15 cellular contexts compared by ENCODE assay signal in genomic region chr17:41582061-41582968, GRCh38. TPM values are rescaled to one million over a fixed set of nuclear protein-coding genes. Genes with fewer than 3 reads are reported as not detected.
DNase-seq lines count a peak whose midpoint lies in the region; ATAC-seq, FAIRE-seq and TF ChIP-seq lines count a peak whose summit lies in the region.
"Not testable (repeated sequence)": the region's sequence is repeated elsewhere in the genome, so short reads cannot be mapped to it uniquely, and the experiment has no call there.
"Had no signal": no experiment of that assay in that cellular context is flagged by ENCODE, and none has a peak within 500 bp of the region (broad histone marks: within the 10 kb centered on the region; RNA-seq: fewer than 3 reads in every experiment).

No MANE protein-coding gene starts in this region.

- not testable (repeated sequence) for H3K9me2 ChIP-seq in SK-N-SH

- not testable (repeated sequence) for H3K9ac ChIP-seq in SK-N-SH
- H3K9ac ChIP-seq in mammary epithelial cell (ENCODE audit: insufficient read depth, low read length), result peak overlapping the region; percentile 71

- H4K20me1 ChIP-seq in SK-N-SH (ENCODE audit: insufficient read depth); mammary epithelial cell (ENCODE audit: insufficient read depth, low read length): not testable (repeated sequence)

- H3K4me3 ChIP-seq in A549; SK-N-SH (ENCODE audit: low read depth in 2 of 2, low read length in 1 of 2): not testable (repeated sequence)
- H3K4me3 ChIP-seq in mammary epithelial cell (replicated peaks in 1 of 3; ENCODE audit: insufficient read depth in 1 of 3, low read depth in 2 of 3, low read length in 3 of 3), result peak overlapping the region in 1 of 3 experiments; percentile 82
- peak overlapping the region; percentile 29 for H3K4me3 ChIP-seq in lower leg skin (ENCODE audit: low read depth, poor library complexity, severe bottlenecking)
- H3K4me3 ChIP-seq in skin epidermis, result peak overlapping the region in 5 of 7 experiments; percentile 15 to 50 (median 44)

- H3K27me3 ChIP-seq in SK-N-SH (ENCODE audit: insufficient read depth); mammary epithelial cell (ENCODE audit: insufficient read depth, low read length): not testable (repeated sequence)

- H2AFZ ChIP-seq in SK-N-SH (ENCODE audit: low read depth); mammary epithelial cell (ENCODE audit: low read depth, low read length): not testable (repeated sequence)

- FAIRE-seq in A549 (lab: Jason Lieb, UNC), result peak; percentile 78

- not testable (repeated sequence) for TF ChIP-seq EP300 in A549 (IDR thresholded peaks at IDR 0.05); SK-N-SH (IDR thresholded peaks at IDR 0.05; ENCODE audit: borderline replicate concordance in 1 of 2, low read depth in 1 of 2, low read length in 1 of 2)

- not testable (repeated sequence) for H3K79me2 ChIP-seq in SK-N-SH (ENCODE audit: insufficient read depth)
- peaks cover 41% of the 10 kb centered on the region for H3K79me2 ChIP-seq in mammary epithelial cell (ENCODE audit: insufficient read depth, low read length)

- H3K36me3 ChIP-seq in SK-N-SH (replicated peaks in 1 of 2; ENCODE audit: control insufficient read depth in 1 of 2, insufficient read depth in 2 of 2, low read length in 1 of 2), result not testable (repeated sequence)
- peaks cover 23% of the 10 kb centered on the region for H3K36me3 ChIP-seq in mammary epithelial cell (ENCODE audit: insufficient read depth, low read length)

- intact Hi-C loops in mammary epithelial cell (cut with micrococcal nuclease); lower leg skin (cut with DNase I; ENCODE audit: low total_unique reads): not testable (repeated sequence)

- TF ChIP-seq CTCF in A549 (IDR thresholded peaks at IDR 0.05); SK-N-SH (IDR thresholded peaks at IDR 0.05); mammary epithelial cell (conservative IDR thresholded peaks at IDR 0.05 in 1 of 2, IDR thresholded peaks at IDR 0.05 in 1 of 2; ENCODE audit: extremely low read depth in 1 of 2, insufficient read depth in 1 of 2, low read depth in 1 of 2, low read length in 2 of 2); lower leg skin (IDR thresholded peaks at IDR 0.05): not testable (repeated sequence)

- not testable (repeated sequence) for H3K4me1 ChIP-seq in A549; SK-N-SH (ENCODE audit: control insufficient read depth in 1 of 2, insufficient read depth in 2 of 2, low read depth in 1 of 2, low read length in 1 of 2)
- peaks cover 57% of the 10 kb centered on the region for H3K4me1 ChIP-seq in mammary epithelial cell (ENCODE audit: insufficient read depth, low read length)

- CTCF ChIA-PET in A549 (lab: Yijun Ruan, JAX), result interaction anchor here (1.0 to 7.4 kb wide), 9 partner anchors 11 to 672 kb away, joined by 3 to 54 read pairs (median 4); no protein-coding TSS in a partner anchor
- CTCF ChIA-PET in SK-N-SH (lab: Yijun Ruan, JAX), result interaction anchor here (2.6 to 4.5 kb wide), 3 partner anchors 33 to 80 kb away, joined by 10 to 27 read pairs (median 26); no protein-coding TSS in a partner anchor
- CTCF ChIA-PET in mammary epithelial cell (lab: Charles Lee; ENCODE audit: low non-redundant PET), result interaction anchor here (1.0 kb wide), 1 partner anchor 33 kb away, joined by 3 read pairs; no protein-coding TSS in a partner anchor

- H3K27ac ChIP-seq in A549; SK-N-SH (ENCODE audit: low read depth in 2 of 2, low read length in 1 of 2): not testable (repeated sequence)
- peak overlapping the region; percentile 97 for H3K27ac ChIP-seq in mammary epithelial cell (ENCODE audit: insufficient read depth, low read depth, low read length)
- peak overlapping the region; percentile 98 for H3K27ac ChIP-seq in epithelial cell of prostate
- peak overlapping the region in 20 of 21 experiments; percentile 5 to 91 (median 74) for H3K27ac ChIP-seq in skin epidermis

- not testable (repeated sequence) for TF ChIP-seq RAD21 in A549 (conservative IDR thresholded peaks at IDR 0.05 in 1 of 2, IDR thresholded peaks at IDR 0.05 in 1 of 2); SK-N-SH (IDR thresholded peaks at IDR 0.05; ENCODE audit: low read length)

- DNase-seq in A549 (ENCODE audit: low read depth in 1 of 2, low spot score in 1 of 2); SK-N-SH: not testable (repeated sequence)
- peak; percentile 2 for DNase-seq in NCI-H146 (lab: John Stamatoyannopoulos, UW)
- peak; percentile 61 for DNase-seq in mammary epithelial cell
- DNase-seq in epithelial cell of prostate (ENCODE audit: low read depth, low spot score), result peak; percentile 22
- DNase-seq in lower leg skin (ENCODE audit: low spot score in 2 of 2), result peak in 1 of 2 donors; percentile 77

- H3K9me3 ChIP-seq in A549; SK-N-SH; mammary epithelial cell (replicated peaks; ENCODE audit: insufficient read depth, low read length): not testable (repeated sequence)

- not testable (repeated sequence) for H3K4me2 ChIP-seq in A549, SK-N-SH
- H3K4me2 ChIP-seq in mammary epithelial cell (ENCODE audit: insufficient read depth, low read depth, low read length), result peak overlapping the region; percentile 39

- WGBS in A549 (ENCODE audit: missing lambda C conversion rate), result 76% methylated on average over 13 of the region's 13 CpGs
- 65% methylated on average over 13 of the region's 13 CpGs for WGBS in SK-N-SH (ENCODE audit: low lambda C conversion rate)
- 65% methylated on average over 8 of the region's 13 CpGs for WGBS in mammary epithelial cell (ENCODE audit: low coverage, missing lambda C conversion rate)
- WGBS in lower leg skin, 2 donors, result 48 to 52% methylated on average over 13 of the region's 13 CpGs

- POLR2A ChIA-PET in A549 (lab: Yijun Ruan, JAX); SK-N-SH (lab: Yijun Ruan, JAX): not testable (repeated sequence)

- in situ Hi-C loops in mammary epithelial cell (cut with MboI; ENCODE audit: low sequenced_read_pairs in 2 of 2), result loop anchor here in 1 of 2 donors (5.0 kb wide), 1 partner anchor 35 kb away; no protein-coding TSS in a partner anchor

- not testable (repeated sequence) for ATAC-seq in A549

- dilution Hi-C loops in mammary epithelial cell (cut with HindIII; ENCODE audit: low sequenced_read_pairs), result not testable (repeated sequence)

- not testable (repeated sequence) for BruUV-seq in mammary epithelial cell (replicated peaks; lab: Mats Ljungman, UMichigan)

- H3F3A ChIP-seq in SK-N-SH (replicated peaks; ENCODE audit: insufficient read depth), result not testable (repeated sequence)

- not testable (repeated sequence) for TF ChIP-seq POLR2A in A549 (IDR thresholded peaks at IDR 0.05; ENCODE audit: low read length); lower leg skin (IDR thresholded peaks at IDR 0.05)

RNA-seq across cellular contexts. Expression of gene KRT14, which starts 4.4 kb away (rescaled TPM):
- polyA plus RNA-seq in A549 (2011; rRNA removed) (0.04 TPM in 1 of 2 replicates, not detected in the other), A549 (2017; fragmentation: RNase III; extraction: RNeasy Plus Mini Kit Qiagen cat#74134 plus additional on column Dnase treatment) (0.07 to 0.10 TPM (median 0.09 TPM) in 3 replicates), SK-N-SH (2012; rRNA removed) (not detected in 2 replicates), mammary epithelial cell (26,464 TPM)
- 0.05 and 0.08 TPM in 2 replicates for polyA plus RNA-seq in A549 (2012; cell fraction: cytosol; rRNA removed)
- polyA plus RNA-seq in A549 (2012; cell fraction: nucleus; rRNA removed), result 0.17 and 0.31 TPM in 2 replicates
- 0.21 TPM in 1 of 2 replicates, not detected in the other for polyA minus RNA-seq in A549 (2011; rRNA and poly(A)+ RNA removed)
- not detected in 2 replicates for polyA plus RNA-seq in SK-N-SH (2012; cell fraction: cytosol; rRNA removed)
- polyA plus RNA-seq in SK-N-SH (2012; cell fraction: nucleus; rRNA removed), result 0.04 TPM in 1 of 2 replicates, not detected in the other
- total RNA-seq in mammary epithelial cell (1,000 to 10,000 TPM; 4,602 to 9,976 TPM), lower leg skin (1,000 to 10,000 TPM; 4,210 to 7,487 (median 6,656) TPM)
- polyA minus RNA-seq in mammary epithelial cell, result 15,260 TPM
- total RNA-seq: A673; CD4-positive, alpha-beta memory T cell; GM23248; H4; HT-29 had no signal
- polyA plus RNA-seq: AG04450; CD14-positive monocyte; CD4-positive, alpha-beta memory T cell had no signal

RNA-seq across cellular contexts. Expression of gene KRT9, which starts 10.5 kb away (rescaled TPM):
- polyA plus RNA-seq in A549 (2011; rRNA removed) (not detected in 2 replicates), A549 (2017; fragmentation: RNase III; extraction: RNeasy Plus Mini Kit Qiagen cat#74134 plus additional on column Dnase treatment) (not detected in 3 replicates), SK-N-SH (2012; rRNA removed) (not detected in 2 replicates), mammary epithelial cell (0.35 TPM)
- not detected in 2 replicates for polyA plus RNA-seq in A549 (2012; cell fraction: cytosol; rRNA removed)
- not detected in 2 replicates for polyA plus RNA-seq in A549 (2012; cell fraction: nucleus; rRNA removed)
- not detected in 2 replicates for polyA minus RNA-seq in A549 (2011; rRNA and poly(A)+ RNA removed)
- not detected in 2 replicates for polyA plus RNA-seq in SK-N-SH (2012; cell fraction: cytosol; rRNA removed)
- not detected in 2 replicates for polyA plus RNA-seq in SK-N-SH (2012; cell fraction: nucleus; rRNA removed)
- total RNA-seq in mammary epithelial cell (under 1 TPM; 0.17 to 0.80 TPM), lower leg skin (1 to 10 TPM in 1 of 4 donors, under 1 TPM in 2, not detected in 1; 0.47 to 1.6 (median 0.91) TPM)
- polyA minus RNA-seq in mammary epithelial cell, result not detected
- total RNA-seq: A673; CD4-positive, alpha-beta memory T cell; Daoy; GM23248; H4; HT-29 had no signal
- polyA plus RNA-seq: AG04450; CD14-positive monocyte; CD4-positive, alpha-beta memory T cell; GM23248 had no signal

RNA-seq across cellular contexts. Expression of gene KRT16, which starts 30.3 kb away (rescaled TPM):
- polyA plus RNA-seq in A549 (2011; rRNA removed), result 0.21 and 0.28 TPM in 2 replicates
- 0.13 and 0.28 TPM in 2 replicates for polyA plus RNA-seq in A549 (2012; cell fraction: cytosol; rRNA removed)
- polyA plus RNA-seq in A549 (2012; cell fraction: nucleus; rRNA removed), result 0.53 and 0.90 TPM in 2 replicates
- polyA plus RNA-seq in A549 (2017; fragmentation: RNase III; extraction: RNeasy Plus Mini Kit Qiagen cat#74134 plus additional on column Dnase treatment), result 0.44 TPM in 1 of 3 replicates, not detected in the others
- polyA minus RNA-seq in A549 (2011; rRNA and poly(A)+ RNA removed), result 0.29 and 0.70 TPM in 2 replicates
- not detected in 2 replicates for polyA plus RNA-seq in SK-N-SH (2012; rRNA removed)
- not detected in 2 replicates for polyA plus RNA-seq in SK-N-SH (2012; cell fraction: cytosol; rRNA removed)
- not detected in 2 replicates for polyA plus RNA-seq in SK-N-SH (2012; cell fraction: nucleus; rRNA removed)
- 1,000 to 10,000 TPM in 1 of 2 donors, 100 to 1,000 TPM in 1; 585 to 1,021 TPM for total RNA-seq in mammary epithelial cell
- 659 TPM for polyA plus RNA-seq in mammary epithelial cell
- polyA minus RNA-seq in mammary epithelial cell, result 694 TPM
- total RNA-seq in lower leg skin, result 100 to 1,000 TPM in 1 of 4 donors, 10 to 100 TPM in 3; 79.2 to 447 (median 81.8) TPM
- total RNA-seq: A673; CD4-positive, alpha-beta memory T cell had no signal
- polyA plus RNA-seq: AG04450; CD14-positive monocyte; CD4-positive, alpha-beta memory T cell had no signal

RNA-seq across cellular contexts. Expression of gene KRT17, which starts 42.1 kb away (rescaled TPM):
- 0.78 and 1.2 TPM in 2 replicates for polyA plus RNA-seq in A549 (2011; rRNA removed)
- polyA plus RNA-seq in A549 (2012; cell fraction: cytosol; rRNA removed), result 1.1 and 1.4 TPM in 2 replicates
- 1.2 and 2.0 TPM in 2 replicates for polyA plus RNA-seq in A549 (2012; cell fraction: nucleus; rRNA removed)
- polyA plus RNA-seq in A549 (2017; fragmentation: RNase III; extraction: RNeasy Plus Mini Kit Qiagen cat#74134 plus additional on column Dnase treatment), result 0.43 to 0.57 TPM (median 0.56 TPM) in 3 replicates
- 0.83 and 1.2 TPM in 2 replicates for polyA minus RNA-seq in A549 (2011; rRNA and poly(A)+ RNA removed)
- 0.19 and 0.39 TPM in 2 replicates for polyA plus RNA-seq in SK-N-SH (2012; rRNA removed)
- 0.13 and 0.14 TPM in 2 replicates for polyA plus RNA-seq in SK-N-SH (2012; cell fraction: cytosol; rRNA removed)
- polyA plus RNA-seq in SK-N-SH (2012; cell fraction: nucleus; rRNA removed), result 0.23 TPM in 1 of 2 replicates, not detected in the other
- over 10,000 TPM; 10,365 to 24,723 TPM for total RNA-seq in mammary epithelial cell
- polyA plus RNA-seq in mammary epithelial cell, result 8,957 TPM
- polyA minus RNA-seq in mammary epithelial cell, result 6,693 TPM
- 1,000 to 10,000 TPM in 2 of 4 donors, 100 to 1,000 TPM in 2; 474 to 1,574 (median 971) TPM for total RNA-seq in lower leg skin
- total RNA-seq: CD4-positive, alpha-beta memory T cell had no signal
- polyA plus RNA-seq: CD14-positive monocyte; CD4-positive, alpha-beta memory T cell had no signal

RNA-seq across cellular contexts. Expression of gene KRT19, which starts 54.2 kb away (rescaled TPM):
- polyA plus RNA-seq in A549 (2011; rRNA removed), result 23.8 and 26.2 TPM in 2 replicates
- 36.8 and 37.2 TPM in 2 replicates for polyA plus RNA-seq in A549 (2012; cell fraction: cytosol; rRNA removed)
- polyA plus RNA-seq in A549 (2012; cell fraction: nucleus; rRNA removed), result 83.7 and 109 TPM in 2 replicates
- 27.8 to 31.2 TPM (median 29.9 TPM) in 3 replicates for polyA plus RNA-seq in A549 (2017; fragmentation: RNase III; extraction: RNeasy Plus Mini Kit Qiagen cat#74134 plus additional on column Dnase treatment)
- polyA minus RNA-seq in A549 (2011; rRNA and poly(A)+ RNA removed), result 22.9 and 27.2 TPM in 2 replicates
- polyA plus RNA-seq in SK-N-SH (2012; rRNA removed), result 1.8 and 2.5 TPM in 2 replicates
- 1.7 and 2.3 TPM in 2 replicates for polyA plus RNA-seq in SK-N-SH (2012; cell fraction: cytosol; rRNA removed)
- 0.88 and 1.5 TPM in 2 replicates for polyA plus RNA-seq in SK-N-SH (2012; cell fraction: nucleus; rRNA removed)
- 10 to 100 TPM in 1 of 2 donors, not detected in 1; 29.3 TPM for total RNA-seq in mammary epithelial cell
- 1.7 TPM for polyA plus RNA-seq in mammary epithelial cell
- polyA minus RNA-seq in mammary epithelial cell, result not detected
- total RNA-seq in lower leg skin, result 100 to 1,000 TPM in 3 of 4 donors, 10 to 100 TPM in 1; 96.0 to 482 (median 285) TPM
- total RNA-seq: CD4-positive, alpha-beta memory T cell had no signal
- polyA plus RNA-seq: CD14-positive monocyte; CD4-positive, alpha-beta memory T cell had no signal

Comparison
In these comparisons a context has a peak if more than half of its experiments do, and no peak if none do; other contexts are left out.
1. RNA of gene KRT14, which starts 4.4 kb away (polyA plus RNA-seq): 26,464 TPM in mammary epithelial cell (single experiment); 0.04 to 0.31 TPM in A549 and 0.04 TPM in SK-N-SH; every median in the first group is over 1,000 times any median in the second.
2. RNA of gene KRT16, which starts 30.3 kb away (polyA plus RNA-seq): 659 TPM in mammary epithelial cell (single experiment); 0.13 to 0.90 TPM in A549 and not detected in SK-N-SH; every median in the first group is over 100 times any median in the second.